ENCODE assay signal across 9 cellular contexts in the genomic region with DNA sequence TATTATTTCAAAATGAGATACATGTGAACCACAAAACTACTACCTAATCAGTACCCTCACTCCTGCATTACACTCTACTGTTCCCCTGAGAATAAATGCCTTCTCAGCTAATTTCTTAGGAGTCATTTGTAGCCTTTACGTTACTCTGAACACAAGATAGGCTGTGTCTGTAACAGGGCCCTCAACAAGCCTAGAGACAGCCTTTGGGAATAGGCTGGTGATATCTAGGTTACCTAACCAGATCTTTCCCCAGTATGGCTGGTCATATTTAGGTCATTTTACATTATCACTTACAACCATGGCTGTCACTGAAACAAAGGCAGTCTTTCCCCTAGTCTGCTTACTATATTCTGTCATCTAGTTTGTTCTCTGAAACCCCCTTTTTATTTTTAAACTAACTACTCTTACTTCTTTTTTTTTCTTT. TPM values are rescaled to one million over a fixed set of nuclear protein-coding genes. Genes with fewer than 3 reads are reported as not detected.
DNase-seq lines count a peak whose midpoint lies in the region; ATAC-seq and TF ChIP-seq lines count a peak whose summit lies in the region.
"Had no signal": no experiment of that assay in that cellular context is flagged by ENCODE, and none has a peak within 500 bp of the region (broad histone marks: within the 10 kb centered on the region; RNA-seq: fewer than 3 reads in every experiment).

No MANE protein-coding gene starts in this region.

- peaks cover 26% of the 10 kb centered on the region for H3K36me3 ChIP-seq in WERI-Rb-1

- H3K27ac ChIP-seq in WERI-Rb-1 = no peak overlapping the region

- TF ChIP-seq CTCF in WERI-Rb-1 (IDR thresholded peaks at IDR 0.05; ENCODE audit: low read depth, low read length) = no peak

- H3K9me3 ChIP-seq in WERI-Rb-1 (ENCODE audit: severe bottlenecking) = no peaks in the 10 kb centered on the region

- H3K27me3 ChIP-seq in WERI-Rb-1 (ENCODE audit: insufficient read depth, low read depth, severe bottlenecking) = no peaks in the 10 kb centered on the region

- DNase-seq in dermis blood vessel endothelial cell = peak; percentile 5
- DNase-seq in NCI-H748 (lab: John Stamatoyannopoulos, UW; ENCODE audit: unreplicated experiment) = no peak
- no peak for DNase-seq in WERI-Rb-1
- no peak for DNase-seq in HK-2 (ENCODE audit: unreplicated experiment)
- DNase-seq in NCI-H446 treated with DMSO at 0.1 percent for 48 hours (lab: John Stamatoyannopoulos, UW) = no peak
- DNase-seq: foreskin fibroblast had no signal

- ATAC-seq in GM18505 (IDR thresholded peaks at IDR 0.05; ENCODE audit: unreplicated experiment) (no peak), GM21529 (IDR thresholded peaks at IDR 0.05; ENCODE audit: unreplicated experiment) (peak; percentile 47), HG03469 (IDR thresholded peaks at IDR 0.05; ENCODE audit: unreplicated experiment) (peak; percentile 36)

- TF ChIP-seq POLR2A in GM18505 (IDR thresholded peaks at IDR 0.05; ENCODE audit: borderline replicate concordance, extremely low read depth, insufficient read depth, insufficient read length) = peak; percentile 26

- no peak overlapping the region for H3K4me3 ChIP-seq in WERI-Rb-1 (ENCODE audit: low read depth, low read length)

RNA-seq across cellular contexts. Expression of a gene that starts 14.2 kb away (rescaled TPM):
- 82.9 and 86.4 TPM in 2 replicates for total RNA-seq in dermis blood vessel endothelial cell

RNA-seq across cellular contexts. Expression of a gene that starts 14.6 kb away (rescaled TPM):
- 17.5 and 21.9 TPM in 2 replicates for total RNA-seq in dermis blood vessel endothelial cell
